ENCODE assay signal across 1 cellular context in genomic region chr11:118911880-118912741, GRCh38.
TF ChIP-seq lines count a peak whose summit lies in the region.

No MANE protein-coding gene starts in this region.

TF ChIP-seq in HepG2, 621 proteins besides CTCF, POLR2A, EP300 and RAD21 (continued from another document and continues in another):
- TF ChIP-seq, protein P1, sequence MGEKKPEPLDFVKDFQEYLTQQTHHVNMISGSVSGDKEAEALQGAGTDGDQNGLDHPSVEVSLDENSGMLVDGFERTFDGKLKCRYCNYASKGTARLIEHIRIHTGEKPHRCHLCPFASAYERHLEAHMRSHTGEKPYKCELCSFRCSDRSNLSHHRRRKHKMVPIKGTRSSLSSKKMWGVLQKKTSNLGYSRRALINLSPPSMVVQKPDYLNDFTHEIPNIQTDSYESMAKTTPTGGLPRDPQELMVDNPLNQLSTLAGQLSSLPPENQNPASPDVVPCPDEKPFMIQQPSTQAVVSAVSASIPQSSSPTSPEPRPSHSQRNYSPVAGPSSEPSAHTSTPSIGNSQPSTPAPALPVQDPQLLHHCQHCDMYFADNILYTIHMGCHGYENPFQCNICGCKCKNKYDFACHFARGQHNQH (CRISPR knock-in tag; IDR thresholded peaks at IDR 0.05), result no peak; the same call in 1 of the 2 replicates
- TF ChIP-seq ZNF773 (CRISPR knock-in tag; IDR thresholded peaks at IDR 0.05; ENCODE audit: borderline replicate concordance) (no peak), ZNF687 (CRISPR knock-in tag; IDR thresholded peaks at IDR 0.05) (peak; percentile 75), ZSCAN21 (CRISPR knock-in tag; IDR thresholded peaks at IDR 0.05; ENCODE audit: borderline replicate concordance) (no peak), TCF7L2 (IDR thresholded peaks at IDR 0.05; ENCODE audit: low read depth, low read length) (no peak), ZBTB38 (CRISPR knock-in tag; IDR thresholded peaks at IDR 0.05) (no peak), ZNF24 (IDR thresholded peaks at IDR 0.05) (no peak), ZBTB10 (CRISPR knock-in tag; IDR thresholded peaks at IDR 0.05; ENCODE audit: borderline replicate concordance) (no peak), RERE (CRISPR knock-in tag; IDR thresholded peaks at IDR 0.05; ENCODE audit: low read depth) (no peak), ZIK1 (CRISPR knock-in tag; IDR thresholded peaks at IDR 0.05; ENCODE audit: borderline replicate concordance, low read depth) (no peak), ZNF510 (CRISPR knock-in tag; IDR thresholded peaks at IDR 0.05; ENCODE audit: low read depth) (no peak), PRMT3 (CRISPR knock-in tag; IDR thresholded peaks at IDR 0.05; ENCODE audit: borderline replicate concordance, low read depth) (no peak), SAFB2 (CRISPR knock-in tag; IDR thresholded peaks at IDR 0.05; ENCODE audit: borderline replicate concordance, low read depth) (no peak), CREB1 (IDR thresholded peaks at IDR 0.05) (peak; percentile 56; the same call in 1 of the 2 replicates), CREB1 (CRISPR knock-in tag; IDR thresholded peaks at IDR 0.05) (peak; percentile 77), ZNF788 (CRISPR knock-in tag; IDR thresholded peaks at IDR 0.05; ENCODE audit: borderline replicate concordance) (peak; percentile 31; the same call in 1 of the 2 replicates), AGO2 (optimal IDR thresholded peaks at IDR 0.05; ENCODE audit: low read depth, low read length) (peak; percentile 36), BHLHE40 (IDR thresholded peaks at IDR 0.05; ENCODE audit: low read length) (peak; percentile 80), GABPB1 (CRISPR knock-in tag; IDR thresholded peaks at IDR 0.05) (peak; percentile 10; the same call in 1 of the 2 replicates), SP2 (CRISPR knock-in tag; IDR thresholded peaks at IDR 0.05) (0 out of 2 replicates have a peak, but pooled peaks have one; percentile 40), GLMP (CRISPR knock-in tag; IDR thresholded peaks at IDR 0.05; ENCODE audit: borderline replicate concordance) (no peak), TEAD2 (CRISPR knock-in tag; IDR thresholded peaks at IDR 0.05) (no peak), NFYC (CRISPR knock-in tag; IDR thresholded peaks at IDR 0.05) (no peak), ZBED4 (CRISPR knock-in tag; IDR thresholded peaks at IDR 0.05; ENCODE audit: borderline replicate concordance) (no peak), RFX3 (CRISPR knock-in tag; IDR thresholded peaks at IDR 0.05) (no peak), HINFP (CRISPR knock-in tag; IDR thresholded peaks at IDR 0.05; ENCODE audit: low read depth) (no peak), DZIP1 (CRISPR knock-in tag; IDR thresholded peaks at IDR 0.05) (0 out of 2 replicates have a peak, but pooled peaks have one; percentile 33), NR0B2 (CRISPR knock-in tag; IDR thresholded peaks at IDR 0.05) (no peak), ZNF44 (CRISPR knock-in tag; IDR thresholded peaks at IDR 0.05) (no peak)
- TF ChIP-seq, protein P2, sequence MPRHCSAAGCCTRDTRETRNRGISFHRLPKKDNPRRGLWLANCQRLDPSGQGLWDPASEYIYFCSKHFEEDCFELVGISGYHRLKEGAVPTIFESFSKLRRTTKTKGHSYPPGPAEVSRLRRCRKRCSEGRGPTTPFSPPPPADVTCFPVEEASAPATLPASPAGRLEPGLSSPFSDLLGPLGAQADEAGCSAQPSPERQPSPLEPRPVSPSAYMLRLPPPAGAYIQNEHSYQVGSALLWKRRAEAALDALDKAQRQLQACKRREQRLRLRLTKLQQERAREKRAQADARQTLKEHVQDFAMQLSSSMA (CRISPR knock-in tag; IDR thresholded peaks at IDR 0.05), result no peak
